1 cellular context compared by ENCODE assay signal in genomic region chr6:161108886-161109285, GRCh38.
TF ChIP-seq lines count a peak whose summit lies in the region.

No MANE protein-coding gene starts in this region.

TF ChIP-seq in GM23338, 12 proteins besides CTCF, POLR2A, EP300 and RAD21 (continued from another document):
- TF ChIP-seq REST (IDR thresholded peaks at IDR 0.05; ENCODE audit: unreplicated experiment), result no peak
